17 cellular contexts compared by ENCODE assay signal in genomic region chr20:61926253-61926613, GRCh38.
"Had no signal": no experiment of that assay in that cellular context is flagged by ENCODE, and none has a peak within 500 bp of the region (broad histone marks: within the 10 kb centered on the region; RNA-seq: fewer than 3 reads in every experiment).

No MANE protein-coding gene starts in this region.

- FAIRE-seq: frontal cortex, pancreas had no signal

- H3K36me3 Mint-ChIP-seq: naive thymus-derived CD8-positive, alpha-beta T cell had no signal

- H3K4me3 ChIP-seq: coronary artery, left ventricle myocardium inferior, pancreas, sigmoid colon, tibial nerve had no signal

- H3K9me3 Mint-ChIP-seq: activated CD4-positive, alpha-beta T cell treated with anti-CD3 and anti-CD28 coated beads, Interleukin-2, amount 10 ng/mL, durations not matched to agents 24 days and 14 days; activated CD8-positive, alpha-beta T cell treated with anti-CD3 and anti-CD28 coated beads for 36 hours; activated naive CD4-positive, alpha-beta T cell treated with anti-CD3 and anti-CD28 coated beads for 36 hours; activated T-cell treated with anti-CD3 and anti-CD28 coated beads, Interleukin-2, amount 50 U/mL, for 4 hours; central memory CD8-positive, alpha-beta T cell; naive thymus-derived CD8-positive, alpha-beta T cell had no signal

- H3K27ac Mint-ChIP-seq: activated CD4-positive, alpha-beta T cell treated with anti-CD3 and anti-CD28 coated beads, Interleukin-2, amount 10 ng/mL, durations not matched to agents 24 days and 14 days; activated CD8-positive, alpha-beta T cell treated with anti-CD3 and anti-CD28 coated beads for 36 hours; activated naive CD4-positive, alpha-beta T cell treated with anti-CD3 and anti-CD28 coated beads for 36 hours had no signal

- ATAC-seq: activated CD8-positive, alpha-beta T cell treated with anti-CD3 and anti-CD28 coated beads for 36 hours; activated T-cell treated with anti-CD3 and anti-CD28 coated beads, Interleukin-2, amount 50 U/mL, for 4 hours; naive thymus-derived CD8-positive, alpha-beta T cell; pancreas had no signal

- H3K27me3 ChIP-seq: pancreas, tibial nerve had no signal

- H3K4me1 ChIP-seq: left ventricle myocardium inferior, pancreas, sigmoid colon, tibial nerve had no signal

- H3K27ac ChIP-seq: coronary artery, left ventricle myocardium inferior, pancreas, sigmoid colon, tibial nerve had no signal

- H3K27me3 Mint-ChIP-seq: activated CD4-positive, alpha-beta T cell treated with anti-CD3 and anti-CD28 coated beads, Interleukin-2, amount 10 ng/mL, durations not matched to agents 24 days and 14 days; activated CD8-positive, alpha-beta T cell treated with anti-CD3 and anti-CD28 coated beads for 36 hours; central memory CD8-positive, alpha-beta T cell had no signal

- H3K9me3 ChIP-seq: pancreas, sigmoid colon had no signal

- H3K36me3 ChIP-seq: left ventricle myocardium inferior, pancreas, sigmoid colon had no signal

- H3K4me3 Mint-ChIP-seq: activated CD4-positive, alpha-beta T cell treated with anti-CD3 and anti-CD28 coated beads, Interleukin-2, amount 10 ng/mL, durations not matched to agents 24 days and 14 days; activated CD8-positive, alpha-beta T cell treated with anti-CD3 and anti-CD28 coated beads for 36 hours; activated naive CD4-positive, alpha-beta T cell treated with anti-CD3 and anti-CD28 coated beads for 36 hours; activated T-cell treated with anti-CD3 and anti-CD28 coated beads, Interleukin-2, amount 50 U/mL, for 4 hours; central memory CD8-positive, alpha-beta T cell; naive thymus-derived CD8-positive, alpha-beta T cell had no signal

- DNase-seq: activated CD4-positive, alpha-beta T cell treated with anti-CD3 and anti-CD28 coated beads, Interleukin-2, amount 10 ng/mL, durations not matched to agents 24 days and 14 days; activated CD4-positive, CD25-positive, alpha-beta regulatory T cell; activated CD8-positive, alpha-beta T cell treated with anti-CD3 and anti-CD28 coated beads for 36 hours; activated naive CD4-positive, alpha-beta T cell treated with anti-CD3 and anti-CD28 coated beads for 36 hours; activated T-cell treated with anti-CD3 and anti-CD28 coated beads, Interleukin-2, amount 50 U/mL, for 4 hours; left ventricle myocardium inferior; mesendoderm; sigmoid colon; stimulated activated CD8-positive, alpha-beta memory T cell treated with anti-CD3 and anti-CD28 coated beads, Interleukin-4, amount 100 ng/mL, for 48 hours; stimulated activated naive CD4-positive, alpha-beta T cell; T-helper 9 cell had no signal

- H3K4me1 Mint-ChIP-seq: activated CD4-positive, alpha-beta T cell treated with anti-CD3 and anti-CD28 coated beads, Interleukin-2, amount 10 ng/mL, durations not matched to agents 24 days and 14 days; central memory CD8-positive, alpha-beta T cell; naive thymus-derived CD8-positive, alpha-beta T cell had no signal
